ENCODE assay signal across 12 cellular contexts in the genomic region with DNA sequence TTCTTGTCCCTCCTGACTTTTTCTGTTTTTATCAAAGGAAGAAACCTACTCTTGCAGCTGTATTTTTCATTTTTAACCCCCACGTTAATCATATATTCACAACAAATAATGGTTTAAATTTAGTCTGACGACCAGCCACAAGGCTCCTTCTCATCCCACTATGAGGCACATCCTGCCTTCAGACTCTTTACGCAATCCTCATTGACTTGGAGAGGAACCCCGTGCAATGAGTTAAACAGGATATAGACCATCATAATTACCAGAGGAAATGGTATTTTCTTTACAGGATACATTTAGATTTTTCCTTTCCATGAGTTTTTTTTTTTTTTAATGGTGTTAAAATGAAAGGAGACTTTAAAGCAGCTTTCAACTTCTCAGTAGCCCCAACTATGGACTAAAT.
A peak's percentile ranks its signal among the peaks of the same experiment; 100 is the strongest.
DNase-seq lines count a peak whose midpoint lies in the region; ATAC-seq, FAIRE-seq and TF ChIP-seq lines count a peak whose summit lies in the region.
"Had no signal": no experiment of that assay in that cellular context is flagged by ENCODE, and none has a peak within 500 bp of the region (broad histone marks: within the 10 kb centered on the region; RNA-seq: fewer than 3 reads in every experiment).

No MANE protein-coding gene starts in this region.

- TF ChIP-seq CTCF in esophagus squamous epithelium (IDR thresholded peaks at IDR 0.05), result no peak
- no peak for TF ChIP-seq CTCF in parathyroid adenoma (IDR thresholded peaks at IDR 0.05)

- H3K79me2 ChIP-seq in parathyroid adenoma, result peaks cover 5% of the 10 kb centered on the region

- H3K27me3 ChIP-seq in esophagus squamous epithelium (no peaks in the 10 kb centered on the region), parathyroid adenoma (ENCODE audit: control insufficient read depth, insufficient read depth, low read length) (no peaks in the 10 kb centered on the region)

- intact Hi-C loops in esophagus squamous epithelium (cut with DNase I), result no loop called here

- H3K4me1 ChIP-seq in esophagus squamous epithelium (peaks cover 0 to 80% (median 34%) of the 10 kb centered on the region in 3 donors), parathyroid adenoma (no peaks in the 10 kb centered on the region)

- peak overlapping the region in 3 of 4 donors; percentile 61 to 72 (median 66) for H3K27ac ChIP-seq in esophagus squamous epithelium
- H3K27ac ChIP-seq in parathyroid adenoma, result peak overlapping the region; percentile 25

- WGBS in esophagus squamous epithelium, 2 donors, result 29 to 35% methylated on average over 4 of the region's 4 CpGs

- no peak overlapping the region for H2AFZ ChIP-seq in parathyroid adenoma

- H3K4me3 ChIP-seq in esophagus squamous epithelium, result no peak overlapping the region
- no peak overlapping the region for H3K4me3 ChIP-seq in parathyroid adenoma (ENCODE audit: low read depth, low read length)

- no peak for TF ChIP-seq POLR2A in esophagus squamous epithelium (IDR thresholded peaks at IDR 0.05)

- H3K4me2 ChIP-seq in parathyroid adenoma (ENCODE audit: low read length), result no peak overlapping the region

- H3K9ac ChIP-seq in parathyroid adenoma, result no peak overlapping the region

- peak; percentile 82 for FAIRE-seq in RCC 7860 (lab: Jason Lieb, UNC)

- no peak for ATAC-seq in esophagus mucosa

- H3K36me3 ChIP-seq in esophagus squamous epithelium, result no peaks in the 10 kb centered on the region
- no peaks in the 10 kb centered on the region for H3K36me3 ChIP-seq in parathyroid adenoma (ENCODE audit: control insufficient read depth, insufficient read depth, low read length)

- DNase-seq in H4 (ENCODE audit: low spot score), result peak; percentile 85
- peak; percentile 49 for DNase-seq in RCC 7860 (ENCODE audit: low spot score)
- DNase-seq in esophagus squamous epithelium (lab: John Stamatoyannopoulos, UW), result no peak
- DNase-seq in NCI-H748 (lab: John Stamatoyannopoulos, UW; ENCODE audit: unreplicated experiment), result no peak
- no peak for DNase-seq in activated CD4-positive, alpha-beta T cell treated with anti-CD3 and anti-CD28 coated beads for 48 hours
- no peak for DNase-seq in NCI-H2029 treated with DMSO at 0.1 percent for 48 hours (lab: John Stamatoyannopoulos, UW)
- DNase-seq: activated effector memory CD4-positive, alpha-beta T cell treated with Interleukin-2 at 50 U/mL for 16 hours; NCI-H1694 treated with DMSO at 0.1 percent for 48 hours; nephron progenitor cell; OCI-M1 had no signal

- H3K9me3 ChIP-seq in esophagus squamous epithelium, result no peaks in the 10 kb centered on the region
- no peaks in the 10 kb centered on the region for H3K9me3 ChIP-seq in parathyroid adenoma (ENCODE audit: control insufficient read depth, low read length)

Comparison
In these comparisons a context has a peak if more than half of its experiments do, and no peak if none do; other contexts are left out.
1. DNase-seq: peak in H4 (single experiment) and RCC 7860 (single experiment); none in esophagus squamous epithelium (single experiment), NCI-H748 (single experiment), activated CD4-positive, alpha-beta T cell treated with anti-CD3 and anti-CD28 coated beads for 48 hours (single experiment) and NCI-H2029 treated with DMSO at 0.1 percent for 48 hours (single experiment).